Comparison of ENCODE assay signal across 1 cellular context in genomic region chr2:212912445-212913103, GRCh38.
TF ChIP-seq lines count a peak whose summit lies in the region.

No MANE protein-coding gene starts in this region.

TF ChIP-seq in HepG2, 621 proteins besides CTCF, POLR2A, EP300 and RAD21 (continued from another document):
- TF ChIP-seq AHDC1 (CRISPR knock-in tag; IDR thresholded peaks at IDR 0.05; ENCODE audit: borderline replicate concordance) (peak; percentile 50; the same call in 1 of the 2 replicates), FOXP1 (IDR thresholded peaks at IDR 0.05) (no peak), FOXP1 (CRISPR knock-in tag; IDR thresholded peaks at IDR 0.05) (0 out of 2 replicates have a peak, but pooled peaks have one; percentile 18), KAT8 (CRISPR knock-in tag; IDR thresholded peaks at IDR 0.05) (0 out of 2 replicates have a peak, but pooled peaks have one; percentile 24), ELF4 (CRISPR knock-in tag; IDR thresholded peaks at IDR 0.05; ENCODE audit: borderline replicate concordance) (no peak), TBX2 (CRISPR knock-in tag; IDR thresholded peaks at IDR 0.05; ENCODE audit: borderline replicate concordance) (no peak), ZFAT (CRISPR knock-in tag; conservative IDR thresholded peaks at IDR 0.05) (no peak), PATZ1 (CRISPR knock-in tag; IDR thresholded peaks at IDR 0.05) (no peak), NFIB (CRISPR knock-in tag; IDR thresholded peaks at IDR 0.05; ENCODE audit: borderline replicate concordance) (no peak), BHLHE40 (IDR thresholded peaks at IDR 0.05; ENCODE audit: low read length) (no peak), PPARG (CRISPR knock-in tag; conservative IDR thresholded peaks at IDR 0.05) (peak; percentile 36; the same call in 1 of the 2 replicates)
